Comparison of ENCODE assay signal across 21 cellular contexts in the genomic region with DNA sequence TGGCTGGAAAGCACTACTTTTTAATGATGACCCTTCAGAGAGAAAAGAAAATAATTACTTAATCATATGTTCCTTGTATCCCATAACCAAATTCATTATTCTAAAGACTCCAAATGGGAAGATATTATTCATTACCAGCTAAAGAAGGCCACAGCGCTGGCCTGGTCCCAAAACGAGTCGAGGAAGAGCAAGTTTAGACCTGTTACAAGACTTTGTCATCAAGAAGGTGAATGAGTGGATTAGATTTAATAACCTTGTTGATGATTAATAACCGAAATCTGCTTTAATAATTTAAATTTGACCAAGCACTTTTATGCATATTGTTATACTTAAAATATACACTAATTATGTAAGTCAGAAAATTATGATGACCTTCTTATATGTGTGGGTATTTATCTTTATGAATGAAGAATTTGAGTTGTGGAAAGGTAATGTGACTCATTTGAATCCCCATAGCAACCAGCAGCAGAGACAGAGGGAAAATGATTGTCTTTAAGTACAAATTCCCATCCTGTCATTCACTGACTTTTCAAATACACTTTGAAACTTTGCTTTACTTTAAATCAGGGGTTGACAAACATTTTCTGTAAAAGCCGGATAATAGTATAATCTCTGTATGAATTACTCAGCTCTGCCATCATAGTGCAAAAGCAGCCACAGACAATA.
DNase-seq lines count a peak whose midpoint lies in the region; ATAC-seq, FAIRE-seq and TF ChIP-seq lines count a peak whose summit lies in the region.
"Had no signal": no experiment of that assay in that cellular context is flagged by ENCODE, and none has a peak within 500 bp of the region (broad histone marks: within the 10 kb centered on the region; RNA-seq: fewer than 3 reads in every experiment).

No MANE protein-coding gene starts in this region.

- no peaks in the 10 kb centered on the region for H3K36me3 Mint-ChIP-seq in activated CD4-positive, alpha-beta T cell treated with anti-CD3 and anti-CD28 coated beads, Interleukin-2, amount 10 ng/mL, durations not matched to agents 24 days and 14 days (ENCODE audit: low read depth)

- H3K36me3 ChIP-seq in left ventricle myocardium inferior, result no peaks in the 10 kb centered on the region
- H3K36me3 ChIP-seq: BE2C had no signal

- no peaks in the 10 kb centered on the region for H3K9me3 ChIP-seq in left ventricle myocardium inferior (replicated peaks)
- H3K9me3 ChIP-seq: BE2C, Caco-2 had no signal

- ATAC-seq in left ventricle myocardium superior (no peak), GM18873 (IDR thresholded peaks at IDR 0.05; ENCODE audit: low FRiP score, unreplicated experiment) (no peak), left colon (no peak)
- ATAC-seq: GM12878, GM23338, HCT116, Panc1 had no signal

- intact Hi-C loops in left ventricle myocardium superior (cut with micrococcal nuclease), result no loop called here
- intact Hi-C loops in left ventricle myocardium inferior (cut with micrococcal nuclease), result no loop called here
- intact Hi-C loops in left colon (cut with DNase I, micrococcal nuclease), result no loop called here
- intact Hi-C loops in activated CD4-positive, alpha-beta T cell treated with anti-CD3 and anti-CD28 coated beads, Interleukin-2, amount 10 ng/mL, durations not matched to agents 24 days and 14 days (cut with micrococcal nuclease), result no loop called here

- no peak overlapping the region for H3K27ac Mint-ChIP-seq in activated CD4-positive, alpha-beta T cell treated with anti-CD3 and anti-CD28 coated beads, Interleukin-2, amount 10 ng/mL, durations not matched to agents 24 days and 14 days
- H3K27ac Mint-ChIP-seq: CD4-positive, alpha-beta T cell; GM23338 had no signal

- no peaks in the 10 kb centered on the region for H3K27me3 Mint-ChIP-seq in activated CD4-positive, alpha-beta T cell treated with anti-CD3 and anti-CD28 coated beads, Interleukin-2, amount 10 ng/mL, durations not matched to agents 24 days and 14 days
- H3K27me3 Mint-ChIP-seq: CD4-positive, alpha-beta T cell had no signal

- H3K4me3 Mint-ChIP-seq in activated CD4-positive, alpha-beta T cell treated with anti-CD3 and anti-CD28 coated beads, Interleukin-2, amount 10 ng/mL, durations not matched to agents 24 days and 14 days, result no peak overlapping the region
- H3K4me3 Mint-ChIP-seq: CD4-positive, alpha-beta T cell; GM23338 had no signal

- FAIRE-seq in colon (lab: Jason Lieb, UNC), result peak; percentile 18
- FAIRE-seq: GM12878, GM19239 had no signal

- H3K4me1 Mint-ChIP-seq in activated CD4-positive, alpha-beta T cell treated with anti-CD3 and anti-CD28 coated beads, Interleukin-2, amount 10 ng/mL, durations not matched to agents 24 days and 14 days, result no peaks in the 10 kb centered on the region

- H3K9me3 Mint-ChIP-seq in activated CD4-positive, alpha-beta T cell treated with anti-CD3 and anti-CD28 coated beads, Interleukin-2, amount 10 ng/mL, durations not matched to agents 24 days and 14 days, result no peaks in the 10 kb centered on the region
- H3K9me3 Mint-ChIP-seq: GM23338 had no signal

- no peak overlapping the region for H3K27ac ChIP-seq in left ventricle myocardium inferior (replicated peaks)

- H3K27me3 ChIP-seq in left ventricle myocardium inferior (ENCODE audit: low read depth), result no peaks in the 10 kb centered on the region
- H3K27me3 ChIP-seq: BE2C had no signal

- peaks cover 12% of the 10 kb centered on the region for H3K4me1 ChIP-seq in left ventricle myocardium inferior
- H3K4me1 ChIP-seq: BE2C, Caco-2 had no signal

- H3K4me3 ChIP-seq in left ventricle myocardium inferior, result no peak overlapping the region
- H3K4me3 ChIP-seq: GM12878, GM23338 had no signal

- no peak for TF ChIP-seq CTCF in left ventricle myocardium inferior (IDR thresholded peaks at IDR 0.05; ENCODE audit: borderline replicate concordance)

- DNase-seq in left ventricle myocardium superior, result peak; percentile 17
- no peak for DNase-seq in left ventricle myocardium inferior
- DNase-seq in NCI-H524 treated with DMSO at 0.1 percent for 48 hours (lab: John Stamatoyannopoulos, UW), result peak; percentile 58
- no peak for DNase-seq in NCI-H510A treated with DMSO at 0.1 percent for 48 hours (lab: John Stamatoyannopoulos, UW)
- DNase-seq in left colon, result no peak
- DNase-seq in activated CD4-positive, alpha-beta T cell treated with anti-CD3 and anti-CD28 coated beads, Interleukin-2, amount 10 ng/mL, durations not matched to agents 24 days and 14 days, result no peak
- DNase-seq: BE2C; Caco-2; CD4-positive, alpha-beta T cell; EL; NCI-H1436 treated with DMSO at 0.1 percent for 48 hours; NCI-H2081; Right ventricle myocardium superior; SW 1271 had no signal

Comparison
In these comparisons a context has a peak if more than half of its experiments do, and no peak if none do; other contexts are left out.
1. DNase-seq: peak in left ventricle myocardium superior (single experiment) and NCI-H524 treated with DMSO at 0.1 percent for 48 hours (single experiment); none in left ventricle myocardium inferior (single experiment), NCI-H510A treated with DMSO at 0.1 percent for 48 hours (single experiment), left colon (0 of 2) and activated CD4-positive, alpha-beta T cell treated with anti-CD3 and anti-CD28 coated beads, Interleukin-2, amount 10 ng/mL, durations not matched to agents 24 days and 14 days (single experiment).